ENCODE assay signal across 1 cellular context in the genomic region with DNA sequence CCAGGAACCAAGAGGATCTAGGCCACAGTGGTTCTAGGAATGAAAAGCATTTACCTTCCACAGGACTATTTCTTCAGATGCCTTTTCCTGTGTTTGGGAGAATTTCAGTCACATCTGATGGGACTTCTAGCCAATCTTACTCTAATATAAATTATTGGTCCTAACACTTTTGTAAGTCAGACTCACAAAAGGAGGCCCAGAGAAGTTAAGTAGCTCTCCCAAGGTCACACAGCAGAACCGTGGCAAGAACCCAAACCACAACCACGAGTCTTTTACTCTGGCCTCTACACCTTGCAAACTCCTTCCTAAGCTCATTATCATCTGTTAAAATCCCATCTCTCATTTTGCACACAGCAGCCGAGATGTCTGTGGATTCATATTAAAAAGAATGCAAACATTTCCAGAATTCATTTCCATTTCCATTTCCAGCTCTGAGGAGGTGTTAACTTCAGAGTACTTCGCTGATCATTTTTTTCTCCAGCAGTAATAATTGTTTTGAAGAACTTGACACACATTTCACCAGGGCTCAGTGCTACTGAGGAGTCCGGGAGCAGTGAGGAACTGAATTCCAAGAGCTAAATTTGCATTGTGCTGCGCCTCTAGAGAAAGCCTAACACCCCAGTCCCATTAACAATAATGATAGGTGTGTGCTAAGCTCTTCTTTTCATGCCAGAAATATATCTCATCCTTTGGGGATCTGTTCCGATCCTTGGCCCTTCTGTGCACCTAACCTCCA.
TF ChIP-seq lines count a peak whose summit lies in the region.

No MANE protein-coding gene starts in this region.

TF ChIP-seq in K562, 482 proteins besides CTCF, POLR2A, EP300 and RAD21 (continued from another document):
- TF ChIP-seq GTF2E2 (tag; IDR thresholded peaks at IDR 0.05) (no peak), TCF7 (IDR thresholded peaks at IDR 0.05; ENCODE audit: borderline replicate concordance) (no peak), ZNF583 (CRISPR knock-in tag; IDR thresholded peaks at IDR 0.05) (no peak), TOE1 (IDR thresholded peaks at IDR 0.05; ENCODE audit: borderline replicate concordance) (no peak), TOE1 (CRISPR knock-in tag; IDR thresholded peaks at IDR 0.05; ENCODE audit: borderline replicate concordance, low read depth) (no peak), ZFP36 (IDR thresholded peaks at IDR 0.05; ENCODE audit: low read depth, low read length, partially characterized antibody) (peak; percentile 72), RBM25 (IDR thresholded peaks at IDR 0.05; ENCODE audit: low read depth, low read length, severe bottlenecking) (peak; percentile 80), EP400 (IDR thresholded peaks at IDR 0.05) (no peak), HIVEP1 (CRISPR knock-in tag; IDR thresholded peaks at IDR 0.05) (no peak), BHLHE40 (IDR thresholded peaks at IDR 0.05; ENCODE audit: low read length) (no peak), ZNF431 (CRISPR knock-in tag; IDR thresholded peaks at IDR 0.05) (no peak), NUFIP1 (IDR thresholded peaks at IDR 0.05; ENCODE audit: partially characterized antibody) (no peak), BCOR (IDR thresholded peaks at IDR 0.05) (0 out of 2 replicates have a peak, but pooled peaks have one; percentile 17)
- TF ChIP-seq, protein P1, sequence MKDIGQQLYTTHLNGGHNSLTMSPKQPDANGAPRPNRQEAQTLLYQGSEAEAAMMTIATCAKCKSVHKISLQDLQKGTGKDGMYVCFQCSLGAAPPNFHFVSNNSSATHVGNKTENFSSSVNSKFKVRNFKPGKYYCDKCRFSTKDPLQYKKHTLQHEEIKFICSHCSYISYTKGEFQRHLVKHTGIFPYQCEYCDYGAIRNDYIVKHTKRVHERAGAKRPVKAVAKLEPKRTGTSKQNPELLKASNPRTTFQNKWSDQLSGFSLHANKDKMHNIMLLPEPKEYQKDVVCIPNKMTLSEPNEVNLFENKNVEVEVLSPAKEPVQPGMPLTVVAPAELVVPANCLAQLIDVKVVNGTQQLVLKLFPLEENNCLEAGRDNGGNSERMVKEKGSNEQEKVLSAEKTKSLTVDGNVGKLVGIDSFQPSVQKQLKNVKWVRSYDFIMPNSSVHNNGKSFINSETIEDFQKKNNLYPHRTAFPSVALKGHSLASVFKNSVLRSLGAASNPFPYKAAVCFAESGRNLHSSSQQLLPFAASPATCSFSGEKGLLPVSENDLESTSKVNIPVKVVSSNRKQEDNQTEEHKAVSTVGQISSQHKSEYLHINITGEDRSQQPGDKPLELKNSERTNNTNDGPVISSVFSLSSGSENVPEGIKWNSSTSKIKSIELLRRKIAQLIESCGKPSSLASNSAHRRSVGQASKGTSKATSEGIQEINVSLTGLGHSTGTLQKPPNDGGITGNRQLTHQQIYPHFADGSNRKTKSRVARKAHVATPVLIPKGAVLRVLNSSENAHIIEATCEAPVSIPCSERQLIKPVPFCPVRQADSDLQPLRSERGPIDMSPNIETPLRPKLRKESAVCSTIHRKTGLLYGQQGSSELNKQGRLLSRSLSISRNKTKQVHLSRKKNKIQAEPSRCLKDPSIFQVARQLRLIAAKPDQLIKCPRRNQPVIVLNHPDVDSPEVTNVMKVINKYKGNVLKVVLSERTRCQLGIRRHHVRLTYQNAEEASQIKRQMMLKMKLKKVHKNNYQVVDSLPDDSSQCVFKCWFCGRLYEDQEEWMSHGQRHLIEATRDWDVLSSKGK (CRISPR knock-in tag; IDR thresholded peaks at IDR 0.05) = no peak
- TF ChIP-seq, protein P2, sequence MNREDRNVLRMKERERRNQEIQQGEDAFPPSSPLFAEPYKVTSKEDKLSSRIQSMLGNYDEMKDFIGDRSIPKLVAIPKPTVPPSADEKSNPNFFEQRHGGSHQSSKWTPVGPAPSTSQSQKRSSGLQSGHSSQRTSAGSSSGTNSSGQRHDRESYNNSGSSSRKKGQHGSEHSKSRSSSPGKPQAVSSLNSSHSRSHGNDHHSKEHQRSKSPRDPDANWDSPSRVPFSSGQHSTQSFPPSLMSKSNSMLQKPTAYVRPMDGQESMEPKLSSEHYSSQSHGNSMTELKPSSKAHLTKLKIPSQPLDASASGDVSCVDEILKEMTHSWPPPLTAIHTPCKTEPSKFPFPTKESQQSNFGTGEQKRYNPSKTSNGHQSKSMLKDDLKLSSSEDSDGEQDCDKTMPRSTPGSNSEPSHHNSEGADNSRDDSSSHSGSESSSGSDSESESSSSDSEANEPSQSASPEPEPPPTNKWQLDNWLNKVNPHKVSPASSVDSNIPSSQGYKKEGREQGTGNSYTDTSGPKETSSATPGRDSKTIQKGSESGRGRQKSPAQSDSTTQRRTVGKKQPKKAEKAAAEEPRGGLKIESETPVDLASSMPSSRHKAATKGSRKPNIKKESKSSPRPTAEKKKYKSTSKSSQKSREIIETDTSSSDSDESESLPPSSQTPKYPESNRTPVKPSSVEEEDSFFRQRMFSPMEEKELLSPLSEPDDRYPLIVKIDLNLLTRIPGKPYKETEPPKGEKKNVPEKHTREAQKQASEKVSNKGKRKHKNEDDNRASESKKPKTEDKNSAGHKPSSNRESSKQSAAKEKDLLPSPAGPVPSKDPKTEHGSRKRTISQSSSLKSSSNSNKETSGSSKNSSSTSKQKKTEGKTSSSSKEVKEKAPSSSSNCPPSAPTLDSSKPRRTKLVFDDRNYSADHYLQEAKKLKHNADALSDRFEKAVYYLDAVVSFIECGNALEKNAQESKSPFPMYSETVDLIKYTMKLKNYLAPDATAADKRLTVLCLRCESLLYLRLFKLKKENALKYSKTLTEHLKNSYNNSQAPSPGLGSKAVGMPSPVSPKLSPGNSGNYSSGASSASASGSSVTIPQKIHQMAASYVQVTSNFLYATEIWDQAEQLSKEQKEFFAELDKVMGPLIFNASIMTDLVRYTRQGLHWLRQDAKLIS (CRISPR knock-in tag; IDR thresholded peaks at IDR 0.05) = no peak
